Comparison of ENCODE assay signal across 23 cellular contexts in genomic region chr7:25995216-25995615, GRCh38.
"Had no signal": no experiment of that assay in that cellular context is flagged by ENCODE, and none has a peak within 500 bp of the region (broad histone marks: within the 10 kb centered on the region; RNA-seq: fewer than 3 reads in every experiment).

No MANE protein-coding gene starts in this region.

- ATAC-seq: activated T-helper 17 cell treated with anti-CD3 and anti-CD28 coated beads, Interleukin-2, amount 50 U/mL, for 72 hours; Panc1; Right ventricle myocardium inferior; WTC11 had no signal

- FAIRE-seq: astrocyte had no signal

- H3K9me3 ChIP-seq: SK-N-SH had no signal

- H3K9ac ChIP-seq: SK-N-SH had no signal

- H3K4me2 ChIP-seq: SK-N-SH had no signal

- DNase-seq: activated CD4-positive, alpha-beta memory T cell treated with anti-CD3 and anti-CD28 coated beads for 36 hours; activated CD4-positive, alpha-beta T cell treated with anti-CD3 and anti-CD28 coated beads for 1 hour; activated CD4-positive, alpha-beta T cell treated with anti-CD3 and anti-CD28 coated beads, Interleukin-2, amount 10 ng/mL, durations not matched to agents 7 days and 5 days; activated CD8-positive, alpha-beta memory T cell treated with anti-CD3 and anti-CD28 coated beads for 24 hours; activated gamma-delta T cell; activated naive CD4-positive, alpha-beta T cell treated with anti-CD3 and anti-CD28 coated beads for 36 hours; activated T-cell treated with anti-CD3 and anti-CD28 coated beads for 4 hours; activated T-cell treated with anti-CD3 and anti-CD28 coated beads, Interleukin-2, amount 50 U/mL, for 48 hours; amygdala; Kasumi-1; NCI-H1048; NCI-H187; NCI-H2081; NCI-H446; NCI-H524; OCI-M1; RPMI8226; SK-N-SH had no signal
